26 cellular contexts compared by ENCODE assay signal in genomic region chrM:10015-10755, GRCh38.
"Had no signal": no experiment of that assay in that cellular context is flagged by ENCODE, and none has a peak within 500 bp of the region (broad histone marks: within the 10 kb centered on the region; RNA-seq: fewer than 3 reads in every experiment).

No MANE protein-coding gene starts in this region.

- H3K4me3 ChIP-seq: colonic mucosa, esophagus squamous epithelium, gastrocnemius medialis, heart right ventricle, left lung, lower lobe of right lung, mucosa of descending colon had no signal

- H3K9me3 ChIP-seq: colonic mucosa, esophagus squamous epithelium, gastrocnemius medialis, heart right ventricle, left lung, lower lobe of right lung, mucosa of descending colon had no signal

- ATAC-seq: effector memory CD8-positive, alpha-beta T cell; esophagus mucosa; gastrocnemius medialis; heart right ventricle; left cardiac atrium; left lung; left ventricle myocardium superior; lower lobe of right lung; mucosa of descending colon had no signal

- H3K27ac ChIP-seq: colonic mucosa, epithelial cell of prostate, esophagus squamous epithelium, gastrocnemius medialis, heart right ventricle, left lung, lower lobe of right lung had no signal

- H3K36me3 ChIP-seq: colonic mucosa, esophagus squamous epithelium, gastrocnemius medialis, heart right ventricle, left lung, lower lobe of right lung had no signal

- DNase-seq: colonic mucosa; cortex of kidney; effector CD8-positive, alpha-beta T cell; effector memory CD8-positive, alpha-beta T cell; endodermal cell; erythroblast; esophagus squamous epithelium; foreskin fibroblast; foreskin melanocyte; gastrocnemius medialis; glutamatergic neuron; head of caudate nucleus; heart right ventricle; hippocampal formation; left cardiac atrium; left lung; left ventricle myocardium superior; lower lobe of right lung; mesenchymal stem cell; mucosa of descending colon; naive B cell had no signal

- FAIRE-seq: endometrium, islet of Langerhans, keratinocyte had no signal

- H3K27me3 ChIP-seq: colonic mucosa, esophagus squamous epithelium, gastrocnemius medialis, heart right ventricle, left lung had no signal

- H3K4me1 ChIP-seq: colonic mucosa, esophagus squamous epithelium, gastrocnemius medialis, heart right ventricle, left lung, lower lobe of right lung had no signal
